Comparison of ENCODE assay signal across 1 cellular context in the genomic region with DNA sequence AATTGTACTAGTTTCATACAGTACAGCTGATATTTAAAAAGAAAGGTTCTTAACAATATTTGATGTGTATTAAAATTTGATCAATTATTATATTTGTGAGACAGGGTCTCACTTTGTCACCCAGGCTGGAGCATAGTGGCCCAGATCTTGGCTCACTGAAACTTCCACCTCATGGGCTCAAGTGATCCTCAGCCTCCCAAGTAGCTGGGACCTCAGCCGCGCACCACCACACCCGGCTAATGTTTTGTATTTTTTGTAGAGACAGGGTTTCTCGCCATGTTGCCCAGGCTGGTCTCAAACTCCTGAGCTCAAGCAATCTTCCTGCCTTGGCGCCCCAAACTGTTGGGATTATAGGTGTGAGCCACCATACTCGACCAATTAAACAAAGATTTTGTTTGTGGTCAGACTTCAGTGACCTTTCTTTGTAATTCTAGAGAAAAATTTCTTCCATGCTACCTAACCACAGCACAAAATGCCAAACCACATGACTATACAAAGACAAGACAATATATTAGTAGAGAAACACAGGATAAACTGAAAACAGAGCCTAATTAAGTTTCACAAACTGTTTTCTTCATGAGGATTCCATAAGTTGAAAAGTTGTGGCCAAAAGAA.
TF ChIP-seq lines count a peak whose summit lies in the region.

No MANE protein-coding gene starts in this region.

TF ChIP-seq in SK-N-SH, 30 proteins besides CTCF, POLR2A, EP300 and RAD21:
- no peak for TF ChIP-seq TCF12 (IDR thresholded peaks at IDR 0.05)
- no peak for TF ChIP-seq RXRA (IDR thresholded peaks at IDR 0.05; ENCODE audit: borderline replicate concordance, low read depth)
- no peak for TF ChIP-seq FOXM1 (IDR thresholded peaks at IDR 0.05; ENCODE audit: low read depth)
- TF ChIP-seq, protein P1, sequence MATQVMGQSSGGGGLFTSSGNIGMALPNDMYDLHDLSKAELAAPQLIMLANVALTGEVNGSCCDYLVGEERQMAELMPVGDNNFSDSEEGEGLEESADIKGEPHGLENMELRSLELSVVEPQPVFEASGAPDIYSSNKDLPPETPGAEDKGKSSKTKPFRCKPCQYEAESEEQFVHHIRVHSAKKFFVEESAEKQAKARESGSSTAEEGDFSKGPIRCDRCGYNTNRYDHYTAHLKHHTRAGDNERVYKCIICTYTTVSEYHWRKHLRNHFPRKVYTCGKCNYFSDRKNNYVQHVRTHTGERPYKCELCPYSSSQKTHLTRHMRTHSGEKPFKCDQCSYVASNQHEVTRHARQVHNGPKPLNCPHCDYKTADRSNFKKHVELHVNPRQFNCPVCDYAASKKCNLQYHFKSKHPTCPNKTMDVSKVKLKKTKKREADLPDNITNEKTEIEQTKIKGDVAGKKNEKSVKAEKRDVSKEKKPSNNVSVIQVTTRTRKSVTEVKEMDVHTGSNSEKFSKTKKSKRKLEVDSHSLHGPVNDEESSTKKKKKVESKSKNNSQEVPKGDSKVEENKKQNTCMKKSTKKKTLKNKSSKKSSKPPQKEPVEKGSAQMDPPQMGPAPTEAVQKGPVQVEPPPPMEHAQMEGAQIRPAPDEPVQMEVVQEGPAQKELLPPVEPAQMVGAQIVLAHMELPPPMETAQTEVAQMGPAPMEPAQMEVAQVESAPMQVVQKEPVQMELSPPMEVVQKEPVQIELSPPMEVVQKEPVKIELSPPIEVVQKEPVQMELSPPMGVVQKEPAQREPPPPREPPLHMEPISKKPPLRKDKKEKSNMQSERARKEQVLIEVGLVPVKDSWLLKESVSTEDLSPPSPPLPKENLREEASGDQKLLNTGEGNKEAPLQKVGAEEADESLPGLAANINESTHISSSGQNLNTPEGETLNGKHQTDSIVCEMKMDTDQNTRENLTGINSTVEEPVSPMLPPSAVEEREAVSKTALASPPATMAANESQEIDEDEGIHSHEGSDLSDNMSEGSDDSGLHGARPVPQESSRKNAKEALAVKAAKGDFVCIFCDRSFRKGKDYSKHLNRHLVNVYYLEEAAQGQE (IDR thresholded peaks at IDR 0.05; ENCODE audit: low read depth, low read length): no peak
- no peak for TF ChIP-seq FOSL2 (IDR thresholded peaks at IDR 0.05; ENCODE audit: borderline replicate concordance, low read depth)
- TF ChIP-seq TEAD4 (IDR thresholded peaks at IDR 0.05; ENCODE audit: borderline replicate concordance, insufficient read depth): no peak
- TF ChIP-seq SIN3A (IDR thresholded peaks at IDR 0.05; ENCODE audit: borderline replicate concordance, low read depth, low read length): no peak
- no peak for TF ChIP-seq YY1 (IDR thresholded peaks at IDR 0.05; ENCODE audit: low read depth)
- TF ChIP-seq, protein P2, sequence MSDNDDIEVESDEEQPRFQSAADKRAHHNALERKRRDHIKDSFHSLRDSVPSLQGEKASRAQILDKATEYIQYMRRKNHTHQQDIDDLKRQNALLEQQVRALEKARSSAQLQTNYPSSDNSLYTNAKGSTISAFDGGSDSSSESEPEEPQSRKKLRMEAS (IDR thresholded peaks at IDR 0.05; ENCODE audit: low read depth): no peak
- TF ChIP-seq USF2 (IDR thresholded peaks at IDR 0.05; ENCODE audit: borderline replicate concordance, low read depth, low read length): no peak
- TF ChIP-seq FOXJ3 (CRISPR knock-in tag; IDR thresholded peaks at IDR 0.05): no peak
- TF ChIP-seq POLR2AphosphoS5 (IDR thresholded peaks at IDR 0.05; ENCODE audit: low read depth, low read length): no peak
